In the genomic region with DNA sequence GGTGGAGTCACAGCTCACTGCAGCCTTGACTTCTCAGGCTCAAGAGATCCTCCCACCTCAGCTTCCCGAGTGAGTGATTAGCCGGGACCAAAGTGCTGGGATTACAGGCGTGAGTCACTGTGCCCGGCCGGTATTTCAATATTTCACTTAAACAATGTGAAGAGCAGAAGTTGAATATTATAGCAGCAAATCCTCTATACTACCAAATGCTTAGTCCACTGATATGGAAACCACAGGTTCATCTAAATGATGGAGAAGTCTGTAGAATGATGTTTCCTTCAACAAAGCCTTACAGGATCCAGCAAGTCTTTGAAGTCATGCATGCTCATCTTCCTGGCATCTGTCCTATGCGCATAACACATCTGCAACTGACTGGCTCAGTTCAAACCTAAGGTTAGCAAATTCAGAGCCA, we compare ENCODE assay signal across 1 cellular context.
TF ChIP-seq lines count a peak whose summit lies in the region.

No MANE protein-coding gene starts in this region.

TF ChIP-seq in HEK293, 187 proteins besides CTCF, POLR2A, EP300 and RAD21 (continued from another document and continues in another):
- TF ChIP-seq, protein P1, sequence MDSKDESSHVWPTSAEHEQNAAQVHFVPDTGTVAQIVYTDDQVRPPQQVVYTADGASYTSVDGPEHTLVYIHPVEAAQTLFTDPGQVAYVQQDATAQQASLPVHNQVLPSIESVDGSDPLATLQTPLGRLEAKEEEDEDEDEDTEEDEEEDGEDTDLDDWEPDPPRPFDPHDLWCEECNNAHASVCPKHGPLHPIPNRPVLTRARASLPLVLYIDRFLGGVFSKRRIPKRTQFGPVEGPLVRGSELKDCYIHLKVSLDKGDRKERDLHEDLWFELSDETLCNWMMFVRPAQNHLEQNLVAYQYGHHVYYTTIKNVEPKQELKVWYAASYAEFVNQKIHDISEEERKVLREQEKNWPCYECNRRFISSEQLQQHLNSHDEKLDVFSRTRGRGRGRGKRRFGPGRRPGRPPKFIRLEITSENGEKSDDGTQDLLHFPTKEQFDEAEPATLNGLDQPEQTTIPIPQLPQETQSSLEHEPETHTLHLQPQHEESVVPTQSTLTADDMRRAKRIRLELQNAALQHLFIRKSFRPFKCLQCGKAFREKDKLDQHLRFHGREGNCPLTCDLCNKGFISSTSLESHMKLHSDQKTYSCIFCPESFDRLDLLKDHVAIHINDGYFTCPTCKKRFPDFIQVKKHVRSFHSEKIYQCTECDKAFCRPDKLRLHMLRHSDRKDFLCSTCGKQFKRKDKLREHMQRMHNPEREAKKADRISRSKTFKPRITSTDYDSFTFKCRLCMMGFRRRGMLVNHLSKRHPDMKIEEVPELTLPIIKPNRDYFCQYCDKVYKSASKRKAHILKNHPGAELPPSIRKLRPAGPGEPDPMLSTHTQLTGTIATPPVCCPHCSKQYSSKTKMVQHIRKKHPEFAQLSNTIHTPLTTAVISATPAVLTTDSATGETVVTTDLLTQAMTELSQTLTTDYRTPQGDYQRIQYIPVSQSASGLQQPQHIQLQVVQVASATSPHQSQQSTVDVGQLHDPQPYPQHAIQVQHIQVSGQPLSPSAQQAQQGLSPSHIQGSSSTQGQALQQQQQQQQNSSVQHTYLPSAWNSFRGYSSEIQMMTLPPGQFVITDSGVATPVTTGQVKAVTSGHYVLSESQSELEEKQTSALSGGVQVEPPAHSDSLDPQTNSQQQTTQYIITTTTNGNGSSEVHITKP (tag by site-specific recombination; IDR thresholded peaks at IDR 0.05), result no peak
- no peak for TF ChIP-seq ZNF23 (tag by site-specific recombination; IDR thresholded peaks at IDR 0.05; ENCODE audit: borderline replicate concordance)
- no peak for TF ChIP-seq TCF7L2 (IDR thresholded peaks at IDR 0.05; ENCODE audit: borderline replicate concordance, low read depth, low read length)
- no peak for TF ChIP-seq GLIS1 (tag by site-specific recombination; IDR thresholded peaks at IDR 0.05)
- TF ChIP-seq, protein P2, sequence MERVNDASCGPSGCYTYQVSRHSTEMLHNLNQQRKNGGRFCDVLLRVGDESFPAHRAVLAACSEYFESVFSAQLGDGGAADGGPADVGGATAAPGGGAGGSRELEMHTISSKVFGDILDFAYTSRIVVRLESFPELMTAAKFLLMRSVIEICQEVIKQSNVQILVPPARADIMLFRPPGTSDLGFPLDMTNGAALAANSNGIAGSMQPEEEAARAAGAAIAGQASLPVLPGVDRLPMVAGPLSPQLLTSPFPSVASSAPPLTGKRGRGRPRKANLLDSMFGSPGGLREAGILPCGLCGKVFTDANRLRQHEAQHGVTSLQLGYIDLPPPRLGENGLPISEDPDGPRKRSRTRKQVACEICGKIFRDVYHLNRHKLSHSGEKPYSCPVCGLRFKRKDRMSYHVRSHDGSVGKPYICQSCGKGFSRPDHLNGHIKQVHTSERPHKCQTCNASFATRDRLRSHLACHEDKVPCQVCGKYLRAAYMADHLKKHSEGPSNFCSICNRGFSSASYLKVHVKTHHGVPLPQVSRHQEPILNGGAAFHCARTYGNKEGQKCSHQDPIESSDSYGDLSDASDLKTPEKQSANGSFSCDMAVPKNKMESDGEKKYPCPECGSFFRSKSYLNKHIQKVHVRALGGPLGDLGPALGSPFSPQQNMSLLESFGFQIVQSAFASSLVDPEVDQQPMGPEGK (tag by site-specific recombination; IDR thresholded peaks at IDR 0.05), result no peak
- no peak for TF ChIP-seq ZNF610 (tag by site-specific recombination; IDR thresholded peaks at IDR 0.05; ENCODE audit: borderline replicate concordance)
- TF ChIP-seq HOXA7 (CRISPR knock-in tag; IDR thresholded peaks at IDR 0.05; ENCODE audit: borderline replicate concordance), result no peak
- no peak for TF ChIP-seq SCRT1 (tag by site-specific recombination; IDR thresholded peaks at IDR 0.05; ENCODE audit: borderline replicate concordance)
- TF ChIP-seq MZF1 (tag by site-specific recombination; IDR thresholded peaks at IDR 0.05; ENCODE audit: borderline replicate concordance), result no peak
- TF ChIP-seq TRIM28 (IDR thresholded peaks at IDR 0.05; ENCODE audit: borderline replicate concordance, low read length), result no peak
- TF ChIP-seq ZNF138 (tag by site-specific recombination; IDR thresholded peaks at IDR 0.05; ENCODE audit: borderline replicate concordance), result no peak
- TF ChIP-seq ZNF248 (tag by site-specific recombination; IDR thresholded peaks at IDR 0.05), result no peak
- TF ChIP-seq, protein P3, sequence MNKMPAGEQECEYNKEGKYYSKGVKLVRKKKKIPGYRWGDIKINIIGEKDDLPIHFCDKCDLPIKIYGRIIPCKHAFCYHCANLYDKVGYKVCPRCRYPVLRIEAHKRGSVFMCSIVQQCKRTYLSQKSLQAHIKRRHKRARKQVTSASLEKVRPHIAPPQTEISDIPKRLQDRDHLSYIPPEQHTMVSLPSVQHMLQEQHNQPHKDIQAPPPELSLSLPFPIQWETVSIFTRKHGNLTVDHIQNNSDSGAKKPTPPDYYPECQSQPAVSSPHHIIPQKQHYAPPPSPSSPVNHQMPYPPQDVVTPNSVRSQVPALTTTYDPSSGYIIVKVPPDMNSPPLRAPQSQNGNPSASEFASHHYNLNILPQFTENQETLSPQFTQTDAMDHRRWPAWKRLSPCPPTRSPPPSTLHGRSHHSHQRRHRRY (tag by site-specific recombination; IDR thresholded peaks at IDR 0.05), result no peak
- TF ChIP-seq ZFHX2 (tag by site-specific recombination; conservative IDR thresholded peaks at IDR 0.05), result 0 out of 2 replicates have a peak, but pooled peaks have one; percentile 6
- no peak for TF ChIP-seq REPIN1 (tag by site-specific recombination; IDR thresholded peaks at IDR 0.05; ENCODE audit: low read depth)
- no peak for TF ChIP-seq ZNF670 (tag by site-specific recombination; IDR thresholded peaks at IDR 0.05; ENCODE audit: low read depth)
- no peak for TF ChIP-seq ZNF16 (tag by site-specific recombination; IDR thresholded peaks at IDR 0.05; ENCODE audit: low read depth)
- TF ChIP-seq EGR2 (tag by site-specific recombination; IDR thresholded peaks at IDR 0.05; ENCODE audit: low read depth), result no peak
- TF ChIP-seq, protein P4, sequence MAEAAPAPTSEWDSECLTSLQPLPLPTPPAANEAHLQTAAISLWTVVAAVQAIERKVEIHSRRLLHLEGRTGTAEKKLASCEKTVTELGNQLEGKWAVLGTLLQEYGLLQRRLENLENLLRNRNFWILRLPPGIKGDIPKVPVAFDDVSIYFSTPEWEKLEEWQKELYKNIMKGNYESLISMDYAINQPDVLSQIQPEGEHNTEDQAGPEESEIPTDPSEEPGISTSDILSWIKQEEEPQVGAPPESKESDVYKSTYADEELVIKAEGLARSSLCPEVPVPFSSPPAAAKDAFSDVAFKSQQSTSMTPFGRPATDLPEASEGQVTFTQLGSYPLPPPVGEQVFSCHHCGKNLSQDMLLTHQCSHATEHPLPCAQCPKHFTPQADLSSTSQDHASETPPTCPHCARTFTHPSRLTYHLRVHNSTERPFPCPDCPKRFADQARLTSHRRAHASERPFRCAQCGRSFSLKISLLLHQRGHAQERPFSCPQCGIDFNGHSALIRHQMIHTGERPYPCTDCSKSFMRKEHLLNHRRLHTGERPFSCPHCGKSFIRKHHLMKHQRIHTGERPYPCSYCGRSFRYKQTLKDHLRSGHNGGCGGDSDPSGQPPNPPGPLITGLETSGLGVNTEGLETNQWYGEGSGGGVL (tag by site-specific recombination; IDR thresholded peaks at IDR 0.05), result no peak
- peak; percentile 35 for TF ChIP-seq SP7 (tag by site-specific recombination; IDR thresholded peaks at IDR 0.05)
- TF ChIP-seq, protein P5, sequence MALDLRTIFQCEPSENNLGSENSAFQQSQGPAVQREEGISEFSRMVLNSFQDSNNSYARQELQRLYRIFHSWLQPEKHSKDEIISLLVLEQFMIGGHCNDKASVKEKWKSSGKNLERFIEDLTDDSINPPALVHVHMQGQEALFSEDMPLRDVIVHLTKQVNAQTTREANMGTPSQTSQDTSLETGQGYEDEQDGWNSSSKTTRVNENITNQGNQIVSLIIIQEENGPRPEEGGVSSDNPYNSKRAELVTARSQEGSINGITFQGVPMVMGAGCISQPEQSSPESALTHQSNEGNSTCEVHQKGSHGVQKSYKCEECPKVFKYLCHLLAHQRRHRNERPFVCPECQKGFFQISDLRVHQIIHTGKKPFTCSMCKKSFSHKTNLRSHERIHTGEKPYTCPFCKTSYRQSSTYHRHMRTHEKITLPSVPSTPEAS (tag by site-specific recombination; IDR thresholded peaks at IDR 0.05), result no peak
- no peak for TF ChIP-seq ZNF747 (tag by site-specific recombination; IDR thresholded peaks at IDR 0.05)
- TF ChIP-seq ZNF335 (tag by site-specific recombination; conservative IDR thresholded peaks at IDR 0.05), result no peak; the same call in 1 of the 2 replicates
- TF ChIP-seq ZNF146 (tag by site-specific recombination; IDR thresholded peaks at IDR 0.05), result no peak
- TF ChIP-seq, protein P6, sequence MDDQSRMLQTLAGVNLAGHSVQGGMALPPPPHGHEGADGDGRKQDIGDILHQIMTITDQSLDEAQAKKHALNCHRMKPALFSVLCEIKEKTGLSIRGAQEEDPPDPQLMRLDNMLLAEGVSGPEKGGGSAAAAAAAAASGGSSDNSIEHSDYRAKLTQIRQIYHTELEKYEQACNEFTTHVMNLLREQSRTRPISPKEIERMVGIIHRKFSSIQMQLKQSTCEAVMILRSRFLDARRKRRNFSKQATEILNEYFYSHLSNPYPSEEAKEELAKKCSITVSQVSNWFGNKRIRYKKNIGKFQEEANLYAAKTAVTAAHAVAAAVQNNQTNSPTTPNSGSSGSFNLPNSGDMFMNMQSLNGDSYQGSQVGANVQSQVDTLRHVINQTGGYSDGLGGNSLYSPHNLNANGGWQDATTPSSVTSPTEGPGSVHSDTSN (CRISPR knock-in tag; IDR thresholded peaks at IDR 0.05), result no peak
- no peak for TF ChIP-seq ZNF311 (tag by site-specific recombination; IDR thresholded peaks at IDR 0.05; ENCODE audit: borderline replicate concordance)
- TF ChIP-seq, protein P7, sequence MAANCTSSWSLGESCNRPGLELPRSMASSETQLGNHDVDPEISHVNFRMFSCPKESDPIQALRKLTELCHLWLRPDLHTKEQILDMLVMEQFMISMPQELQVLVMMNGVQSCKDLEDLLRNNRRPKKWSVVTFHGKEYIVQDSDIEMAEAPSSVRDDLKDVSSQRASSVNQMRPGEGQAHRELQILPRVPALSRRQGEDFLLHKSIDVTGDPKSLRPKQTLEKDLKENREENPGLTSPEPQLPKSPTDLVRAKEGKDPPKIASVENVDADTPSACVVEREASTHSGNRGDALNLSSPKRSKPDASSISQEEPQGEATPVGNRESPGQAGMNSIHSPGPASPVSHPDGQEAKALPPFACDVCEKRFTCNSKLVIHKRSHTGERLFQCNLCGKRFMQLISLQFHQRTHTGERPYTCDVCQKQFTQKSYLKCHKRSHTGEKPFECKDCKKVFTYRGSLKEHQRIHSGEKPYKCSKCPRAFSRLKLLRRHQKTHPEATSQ (tag by site-specific recombination; IDR thresholded peaks at IDR 0.05), result no peak
- TF ChIP-seq, protein P8, sequence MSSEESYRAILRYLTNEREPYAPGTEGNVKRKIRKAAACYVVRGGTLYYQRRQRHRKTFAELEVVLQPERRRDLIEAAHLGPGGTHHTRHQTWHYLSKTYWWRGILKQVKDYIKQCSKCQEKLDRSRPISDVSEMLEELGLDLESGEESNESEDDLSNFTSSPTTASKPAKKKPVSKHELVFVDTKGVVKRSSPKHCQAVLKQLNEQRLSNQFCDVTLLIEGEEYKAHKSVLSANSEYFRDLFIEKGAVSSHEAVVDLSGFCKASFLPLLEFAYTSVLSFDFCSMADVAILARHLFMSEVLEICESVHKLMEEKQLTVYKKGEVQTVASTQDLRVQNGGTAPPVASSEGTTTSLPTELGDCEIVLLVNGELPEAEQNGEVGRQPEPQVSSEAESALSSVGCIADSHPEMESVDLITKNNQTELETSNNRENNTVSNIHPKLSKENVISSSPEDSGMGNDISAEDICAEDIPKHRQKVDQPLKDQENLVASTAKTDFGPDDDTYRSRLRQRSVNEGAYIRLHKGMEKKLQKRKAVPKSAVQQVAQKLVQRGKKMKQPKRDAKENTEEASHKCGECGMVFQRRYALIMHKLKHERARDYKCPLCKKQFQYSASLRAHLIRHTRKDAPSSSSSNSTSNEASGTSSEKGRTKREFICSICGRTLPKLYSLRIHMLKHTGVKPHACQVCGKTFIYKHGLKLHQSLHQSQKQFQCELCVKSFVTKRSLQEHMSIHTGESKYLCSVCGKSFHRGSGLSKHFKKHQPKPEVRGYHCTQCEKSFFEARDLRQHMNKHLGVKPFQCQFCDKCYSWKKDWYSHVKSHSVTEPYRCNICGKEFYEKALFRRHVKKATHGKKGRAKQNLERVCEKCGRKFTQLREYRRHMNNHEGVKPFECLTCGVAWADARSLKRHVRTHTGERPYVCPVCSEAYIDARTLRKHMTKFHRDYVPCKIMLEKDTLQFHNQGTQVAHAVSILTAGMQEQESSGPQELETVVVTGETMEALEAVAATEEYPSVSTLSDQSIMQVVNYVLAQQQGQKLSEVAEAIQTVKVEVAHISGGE (tag by site-specific recombination; conservative IDR thresholded peaks at IDR 0.05; ENCODE audit: low read depth), result no peak
- TF ChIP-seq ZNF404 (tag by site-specific recombination; IDR thresholded peaks at IDR 0.05), result no peak
- no peak for TF ChIP-seq ZNF133 (tag by site-specific recombination; IDR thresholded peaks at IDR 0.05)
- no peak for TF ChIP-seq ZNF2 (tag by site-specific recombination; IDR thresholded peaks at IDR 0.05)
- TF ChIP-seq GLI4 (tag by site-specific recombination; IDR thresholded peaks at IDR 0.05), result no peak
- no peak for TF ChIP-seq WT1 (tag by site-specific recombination; IDR thresholded peaks at IDR 0.05)
- peak; percentile 52; the same call in 1 of the 2 replicates for TF ChIP-seq ZNF660 (tag by site-specific recombination; IDR thresholded peaks at IDR 0.05)
- no peak for TF ChIP-seq ZIC2 (tag by site-specific recombination; IDR thresholded peaks at IDR 0.05)
- no peak for TF ChIP-seq ZNF473 (tag by site-specific recombination; IDR thresholded peaks at IDR 0.05)
- peak; percentile 49; the same call in 1 of the 2 replicates for TF ChIP-seq ZNF394 (tag by site-specific recombination; IDR thresholded peaks at IDR 0.05; ENCODE audit: borderline replicate concordance)
- TF ChIP-seq, protein P9, sequence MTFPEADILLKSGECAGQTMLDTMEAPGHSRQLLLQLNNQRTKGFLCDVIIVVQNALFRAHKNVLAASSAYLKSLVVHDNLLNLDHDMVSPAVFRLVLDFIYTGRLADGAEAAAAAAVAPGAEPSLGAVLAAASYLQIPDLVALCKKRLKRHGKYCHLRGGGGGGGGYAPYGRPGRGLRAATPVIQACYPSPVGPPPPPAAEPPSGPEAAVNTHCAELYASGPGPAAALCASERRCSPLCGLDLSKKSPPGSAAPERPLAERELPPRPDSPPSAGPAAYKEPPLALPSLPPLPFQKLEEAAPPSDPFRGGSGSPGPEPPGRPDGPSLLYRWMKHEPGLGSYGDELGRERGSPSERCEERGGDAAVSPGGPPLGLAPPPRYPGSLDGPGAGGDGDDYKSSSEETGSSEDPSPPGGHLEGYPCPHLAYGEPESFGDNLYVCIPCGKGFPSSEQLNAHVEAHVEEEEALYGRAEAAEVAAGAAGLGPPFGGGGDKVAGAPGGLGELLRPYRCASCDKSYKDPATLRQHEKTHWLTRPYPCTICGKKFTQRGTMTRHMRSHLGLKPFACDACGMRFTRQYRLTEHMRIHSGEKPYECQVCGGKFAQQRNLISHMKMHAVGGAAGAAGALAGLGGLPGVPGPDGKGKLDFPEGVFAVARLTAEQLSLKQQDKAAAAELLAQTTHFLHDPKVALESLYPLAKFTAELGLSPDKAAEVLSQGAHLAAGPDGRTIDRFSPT (tag by site-specific recombination; IDR thresholded peaks at IDR 0.05), result no peak
- no peak for TF ChIP-seq PRDM1 (tag by site-specific recombination; IDR thresholded peaks at IDR 0.05)
